11 cellular contexts compared by ENCODE assay signal in genomic region chr18:12321331-12321730, GRCh38. TPM values are rescaled to one million over a fixed set of nuclear protein-coding genes. Genes with fewer than 3 reads are reported as not detected.
DNase-seq lines count a peak whose midpoint lies in the region; ATAC-seq, FAIRE-seq and TF ChIP-seq lines count a peak whose summit lies in the region.
"Had no signal": no experiment of that assay in that cellular context is flagged by ENCODE, and none has a peak within 500 bp of the region (broad histone marks: within the 10 kb centered on the region; RNA-seq: fewer than 3 reads in every experiment).

No MANE protein-coding gene starts in this region.

- peak overlapping the region; percentile 12 to 54 (median 28) for H3K27ac ChIP-seq in esophagus muscularis mucosa (replicated peaks in 1 of 4)
- no peak overlapping the region for H3K27ac ChIP-seq in PC-9

- TF ChIP-seq CTCF in esophagus muscularis mucosa (IDR thresholded peaks at IDR 0.05) (no peak), PC-9 (conservative IDR thresholded peaks at IDR 0.05) (no peak)

- H3K27me3 ChIP-seq in esophagus muscularis mucosa, result no peaks in the 10 kb centered on the region
- no peaks in the 10 kb centered on the region for H3K27me3 ChIP-seq in PC-9 (ENCODE audit: insufficient read depth, low read depth)

- H2AFZ ChIP-seq in PC-9, result no peak overlapping the region

- no peaks in the 10 kb centered on the region for H3K9me2 ChIP-seq in PC-9 (ENCODE audit: insufficient read depth)

- POLR2A ChIA-PET in PC-9 (lab: Charles Lee; ENCODE audit: unreplicated experiment), result interaction anchor here (0.6 kb wide), 1 partner anchor 340 kb away, joined by 16 read pairs; the partner anchor contains the start of gene IMPA2

- H3K36me3 ChIP-seq in esophagus muscularis mucosa, result peaks cover 22 to 74% (median 57%) of the 10 kb centered on the region in 4 donors
- peaks cover 9% of the 10 kb centered on the region for H3K36me3 ChIP-seq in PC-9 (ENCODE audit: low read depth)

- H3K4me3 ChIP-seq in esophagus muscularis mucosa, result no peak overlapping the region
- H3K4me3 ChIP-seq in PC-9, result no peak overlapping the region

- CTCF ChIA-PET in PC-9 (lab: Charles Lee), result no interaction called here

- DNase-seq in esophagus muscularis mucosa (ENCODE audit: extremely low spot score) (no peak), PC-9 (no peak), iPS-NIHi7 (ENCODE audit: extremely low spot score) (no peak), urothelium cell line (ENCODE audit: low spot score) (no peak), SIG-M5 (lab: John Stamatoyannopoulos, UW) (no peak)
- DNase-seq: NCI-H510A; stimulated activated CD4-positive, alpha-beta T cell treated with anti-CD3 and anti-CD28 coated beads, Interleukin-15, amount 100 ng/mL, for 24 hours; T-cell had no signal

- ATAC-seq in GM18498 (IDR thresholded peaks at IDR 0.05; ENCODE audit: unreplicated experiment) (peak; percentile 88), GM21447 (IDR thresholded peaks at IDR 0.05; ENCODE audit: unreplicated experiment) (peak; percentile 74), HG03175 (IDR thresholded peaks at IDR 0.05; ENCODE audit: unreplicated experiment) (peak; percentile 86)
- ATAC-seq: T-cell had no signal

- H3K4me2 ChIP-seq in PC-9, result no peak overlapping the region

- no peaks in the 10 kb centered on the region for H3K79me2 ChIP-seq in PC-9 (ENCODE audit: low read depth)

- no peak for TF ChIP-seq EP300 in esophagus muscularis mucosa (IDR thresholded peaks at IDR 0.05)

- H3K4me1 ChIP-seq in esophagus muscularis mucosa (peaks cover 45 to 58% (median 49%) of the 10 kb centered on the region in 4 donors), PC-9 (replicated peaks; ENCODE audit: insufficient read depth) (no peaks in the 10 kb centered on the region)

- no TSS peak for BruUV-seq in PC-9 (replicated peaks; lab: Mats Ljungman, UMichigan)

- intact Hi-C loops in esophagus muscularis mucosa (cut with DNase I), result no loop called here
- intact Hi-C loops in PC-9 (cut with micrococcal nuclease; ENCODE audit: unreplicated experiment), result no loop called here

- no peaks in the 10 kb centered on the region for H3K9me3 ChIP-seq in esophagus muscularis mucosa
- no peaks in the 10 kb centered on the region for H3K9me3 ChIP-seq in PC-9 (ENCODE audit: insufficient read depth, low read depth)

- TF ChIP-seq POLR2A in esophagus muscularis mucosa (IDR thresholded peaks at IDR 0.05; ENCODE audit: low read depth), result no peak

- WGBS in esophagus muscularis mucosa, result 38% methylated on average over 4 of the region's 4 CpGs

- FAIRE-seq in urothelium cell line (lab: Jason Lieb, UNC), result no peak

- H4K20me1 ChIP-seq in PC-9 (ENCODE audit: insufficient read depth), result no peaks in the 10 kb centered on the region; the same call in 1 of the 2 replicates

- no peaks in the 10 kb centered on the region for H3F3A ChIP-seq in PC-9 (ENCODE audit: insufficient read depth, low read depth)

RNA-seq across cellular contexts. Expression of gene TUBB6, which starts 13.3 kb away (rescaled TPM):
- total RNA-seq in esophagus muscularis mucosa (1,000 to 10,000 TPM in 2 of 4 donors, 100 to 1,000 TPM in 2; 599 to 1,574 (median 1,002) TPM), PC-9 (2021) (42.2 and 47.9 TPM in 2 replicates)

RNA-seq across cellular contexts. Expression of gene AFG3L2, which starts 55.7 kb away (rescaled TPM):
- total RNA-seq in esophagus muscularis mucosa, result 10 to 100 TPM; 39.8 to 47.7 (median 41.7) TPM
- 69.4 and 71.1 TPM in 2 replicates for total RNA-seq in PC-9 (2021)

Comparison
In these comparisons a context has a peak if more than half of its experiments do, and no peak if none do; other contexts are left out.
1. RNA of gene TUBB6, which starts 13.3 kb away (total RNA-seq): 599 to 1,574 TPM in esophagus muscularis mucosa; 42.2 to 47.9 TPM in PC-9; every median in the first group is over 10 times any median in the second.
2. Peak in every context shown above with its lines, with median percentiles within 50 percentile points of each other: ATAC-seq.